Comparison of ENCODE assay signal across 19 cellular contexts in the genomic region with DNA sequence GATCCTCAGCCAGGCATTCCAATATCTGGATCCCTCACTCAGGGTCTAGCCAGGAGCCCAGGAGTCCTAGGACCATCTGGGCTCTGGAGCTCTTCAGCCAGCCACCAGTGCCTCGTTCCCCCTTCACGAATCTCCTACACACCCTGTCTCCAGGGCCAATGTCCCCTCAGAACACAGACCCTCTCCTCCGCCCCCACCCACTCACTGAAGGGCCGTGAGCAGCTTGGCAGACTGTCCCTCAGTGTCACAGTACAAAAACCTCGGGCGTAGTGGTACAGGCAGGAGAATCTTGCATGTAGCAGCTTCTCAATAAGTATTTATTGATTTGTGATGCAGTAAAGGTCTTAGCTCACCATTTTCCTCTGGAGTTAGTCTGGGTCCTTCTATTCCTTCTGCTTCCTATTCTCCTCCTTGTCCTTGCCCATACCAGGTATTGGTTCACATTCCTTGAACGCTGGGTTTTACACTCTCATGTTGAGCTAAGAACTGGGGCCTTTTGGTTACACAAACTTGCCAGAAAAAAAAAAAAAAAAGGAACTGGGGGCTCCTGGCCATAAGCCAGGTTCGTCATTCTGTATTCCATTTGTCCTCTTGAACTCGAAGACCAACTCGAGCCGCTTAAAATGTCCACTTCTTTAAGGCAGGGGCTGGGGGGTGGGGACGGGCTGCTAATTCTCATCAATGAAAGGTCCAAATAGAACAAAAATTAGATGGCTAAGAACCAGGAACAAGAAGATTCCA. TPM values are rescaled to one million over a fixed set of nuclear protein-coding genes. Genes with fewer than 3 reads are reported as not detected.
DNase-seq lines count a peak whose midpoint lies in the region; ATAC-seq and TF ChIP-seq lines count a peak whose summit lies in the region.
"Had no signal": no experiment of that assay in that cellular context is flagged by ENCODE, and none has a peak within 500 bp of the region (broad histone marks: within the 10 kb centered on the region; RNA-seq: fewer than 3 reads in every experiment).

No MANE protein-coding gene starts in this region.

- H3K36me3 Mint-ChIP-seq in activated naive CD8-positive, alpha-beta T cell treated with anti-CD3 and anti-CD28 coated beads, Interleukin-2, amount 50 U/mL, for 24 hours (ENCODE audit: low read depth), result peaks cover 4% of the 10 kb centered on the region
- no peaks in the 10 kb centered on the region for H3K36me3 Mint-ChIP-seq in activated naive CD8-positive, alpha-beta T cell treated with anti-CD3 and anti-CD28 coated beads for 36 hours
- H3K36me3 Mint-ChIP-seq in T-helper 17 cell (ENCODE audit: low read depth), result no peaks in the 10 kb centered on the region

- peaks cover 69% of the 10 kb centered on the region for H3K4me1 Mint-ChIP-seq in activated naive CD8-positive, alpha-beta T cell treated with anti-CD3 and anti-CD28 coated beads, Interleukin-2, amount 50 U/mL, for 24 hours
- peaks cover 59% of the 10 kb centered on the region for H3K4me1 Mint-ChIP-seq in activated naive CD8-positive, alpha-beta T cell treated with anti-CD3 and anti-CD28 coated beads for 36 hours
- peaks cover 58% of the 10 kb centered on the region for H3K4me1 Mint-ChIP-seq in T-helper 17 cell

- H3K79me1 ChIP-seq in mesendoderm (ENCODE audit: low read length), result no peaks in the 10 kb centered on the region

- no peak overlapping the region for H4K5ac ChIP-seq in mesendoderm (ENCODE audit: low read length)

- no peaks in the 10 kb centered on the region for H3K79me2 ChIP-seq in mesendoderm (ENCODE audit: control insufficient read depth, insufficient read depth, low read length)

- no peak overlapping the region for H3K4ac ChIP-seq in mesendoderm (ENCODE audit: low read depth, low read length)

- H3K56ac ChIP-seq in mesendoderm (ENCODE audit: low read length), result no peak overlapping the region

- WGBS in mesendoderm (ENCODE audit: extremely low coverage, insufficient coverage, low lambda C conversion rate), result no CpG with 5 or more reads among the region's 12 CpGs
- WGBS in thyroid gland, 2 donors, result 71 to 79% methylated on average over 11 to 12 of the region's 12 CpGs
- 78 to 80% (median 79%) methylated on average over 12 of the region's 12 CpGs for WGBS in ovary, 3 donors

- H3K9me3 Mint-ChIP-seq in activated naive CD8-positive, alpha-beta T cell treated with anti-CD3 and anti-CD28 coated beads, Interleukin-2, amount 50 U/mL, for 24 hours, result no peaks in the 10 kb centered on the region
- H3K9me3 Mint-ChIP-seq in activated naive CD8-positive, alpha-beta T cell treated with anti-CD3 and anti-CD28 coated beads for 36 hours, result no peaks in the 10 kb centered on the region
- H3K9me3 Mint-ChIP-seq: activated T-helper 2 cell treated with anti-CD3 and anti-CD28 coated beads, Interferon-gamma antibody, Interleukin-2, Interleukin-4, amounts not matched to agents 10 μg/mL and 5 μg/mL and 100 μg/mL, durations not matched to agents 14 hours and 24 hours and 36 hours had no signal

- H4K8ac ChIP-seq in mesendoderm (ENCODE audit: low read depth, low read length), result no peak overlapping the region

- H3K9me3 ChIP-seq in T-helper 17 cell (ENCODE audit: control insufficient read depth, low read length, poor library complexity, severe bottlenecking) (no peaks in the 10 kb centered on the region), thoracic aorta (no peaks in the 10 kb centered on the region), thyroid gland (no peaks in the 10 kb centered on the region), ovary (no peaks in the 10 kb centered on the region)
- H3K9me3 ChIP-seq: body of pancreas, esophagus squamous epithelium, heart left ventricle had no signal

- no peak for DNase-seq in activated naive CD8-positive, alpha-beta T cell treated with anti-CD3 and anti-CD28 coated beads, Interleukin-2, amount 50 U/mL, for 24 hours
- no peak for DNase-seq in activated naive CD8-positive, alpha-beta T cell treated with anti-CD3 and anti-CD28 coated beads for 36 hours
- DNase-seq in T-helper 17 cell (no peak), mesendoderm (no peak), thoracic aorta (ENCODE audit: low spot score) (no peak), thyroid gland (no peak), ovary (no peak), Ammon's horn (ENCODE audit: low spot score) (no peak)
- DNase-seq: activated CD4-positive, alpha-beta T cell treated with anti-CD3 and anti-CD28 coated beads for 48 hours; body of pancreas; dermis blood vessel endothelial cell; esophagus squamous epithelium; heart left ventricle; islet precursor cell; NCI-H1436 treated with DMSO at 0.1 percent for 48 hours; NCI-H226; SIG-M5; T1000 had no signal

- intact Hi-C loops in thyroid gland (cut with DNase I) (no loop called here), ovary (cut with DNase I) (no loop called here)

- H3K4me3 ChIP-seq in mesendoderm (ENCODE audit: low read length) (no peak overlapping the region), thoracic aorta (peak overlapping the region; percentile 68), thyroid gland (replicated peaks in 1 of 3) (no peak overlapping the region), ovary (no peak overlapping the region)
- H3K4me3 ChIP-seq: body of pancreas, heart left ventricle had no signal

- no peak overlapping the region for H3K23ac ChIP-seq in mesendoderm (ENCODE audit: low read length)

- H3K9ac ChIP-seq in mesendoderm (ENCODE audit: low read length), result no peak overlapping the region

- H3K4me1 ChIP-seq in mesendoderm (ENCODE audit: control insufficient read depth, low read depth, low read length) (peaks cover 28% of the 10 kb centered on the region), thoracic aorta (ENCODE audit: control insufficient read depth in 1 of 2, low read depth in 2 of 2) (peaks cover 34 to 79% of the 10 kb centered on the region in 2 donors), thyroid gland (peaks cover 15 to 35% of the 10 kb centered on the region in 2 donors), ovary (ENCODE audit: insufficient read depth) (peaks cover 7% of the 10 kb centered on the region)

- H3K4me2 ChIP-seq in mesendoderm (ENCODE audit: low read length), result no peak overlapping the region

- peak overlapping the region; percentile 69 for H3K27ac Mint-ChIP-seq in activated naive CD8-positive, alpha-beta T cell treated with anti-CD3 and anti-CD28 coated beads, Interleukin-2, amount 50 U/mL, for 24 hours
- H3K27ac Mint-ChIP-seq in activated naive CD8-positive, alpha-beta T cell treated with anti-CD3 and anti-CD28 coated beads for 36 hours, result no peak overlapping the region
- peak overlapping the region; percentile 97 for H3K27ac Mint-ChIP-seq in T-helper 17 cell
- H3K27ac Mint-ChIP-seq: activated T-helper 2 cell treated with anti-CD3 and anti-CD28 coated beads, Interferon-gamma antibody, Interleukin-2, Interleukin-4, amounts not matched to agents 10 μg/mL and 5 μg/mL and 100 μg/mL, durations not matched to agents 14 hours and 24 hours and 36 hours had no signal

- peak overlapping the region; percentile 35 for H2AK5ac ChIP-seq in mesendoderm (ENCODE audit: low read length)

- TF ChIP-seq CTCF in thoracic aorta (IDR thresholded peaks at IDR 0.05), result no peak
- TF ChIP-seq CTCF in thyroid gland (IDR thresholded peaks at IDR 0.05), result no peak
- no peak for TF ChIP-seq CTCF in ovary (IDR thresholded peaks at IDR 0.05)

- H3K4me3 Mint-ChIP-seq in activated naive CD8-positive, alpha-beta T cell treated with anti-CD3 and anti-CD28 coated beads, Interleukin-2, amount 50 U/mL, for 24 hours, result peak overlapping the region; percentile 59
- no peak overlapping the region for H3K4me3 Mint-ChIP-seq in activated naive CD8-positive, alpha-beta T cell treated with anti-CD3 and anti-CD28 coated beads for 36 hours
- H3K4me3 Mint-ChIP-seq in T-helper 17 cell, result peak overlapping the region; percentile 68

- H3K18ac ChIP-seq in mesendoderm (ENCODE audit: low read length), result no peak overlapping the region

- no peak overlapping the region for H2BK120ac ChIP-seq in mesendoderm (ENCODE audit: low read depth, low read length)

- H3K27ac ChIP-seq in mesendoderm (ENCODE audit: low read depth, low read length) (no peak overlapping the region), thoracic aorta (peak overlapping the region; percentile 93 to 98), thyroid gland (no peak overlapping the region), ovary (no peak overlapping the region)
- H3K27ac ChIP-seq: body of pancreas had no signal

- no peaks in the 10 kb centered on the region for H3K36me3 ChIP-seq in mesendoderm (ENCODE audit: control insufficient read depth, insufficient read depth, low read length)
- H3K36me3 ChIP-seq in thoracic aorta, result no peaks in the 10 kb centered on the region
- H3K36me3 ChIP-seq in thyroid gland, result no peaks in the 10 kb centered on the region
- H3K36me3 ChIP-seq in ovary, result no peaks in the 10 kb centered on the region
- H3K36me3 ChIP-seq: esophagus squamous epithelium, heart left ventricle had no signal

- no peak for ATAC-seq in activated naive CD8-positive, alpha-beta T cell treated with anti-CD3 and anti-CD28 coated beads, Interleukin-2, amount 50 U/mL, for 24 hours
- no peak for ATAC-seq in T-helper 17 cell
- ATAC-seq in thoracic aorta (ENCODE audit: insufficient number of reproducible peaks, low FRiP score, low read depth), result no peak
- ATAC-seq: body of pancreas, heart left ventricle had no signal

- H2BK15ac ChIP-seq in mesendoderm (replicated peaks; ENCODE audit: low read depth), result no peak overlapping the region

- no peak overlapping the region for H2BK5ac ChIP-seq in mesendoderm (ENCODE audit: low read length)

- H3K27me3 Mint-ChIP-seq in activated naive CD8-positive, alpha-beta T cell treated with anti-CD3 and anti-CD28 coated beads, Interleukin-2, amount 50 U/mL, for 24 hours, result no peaks in the 10 kb centered on the region
- no peaks in the 10 kb centered on the region for H3K27me3 Mint-ChIP-seq in activated naive CD8-positive, alpha-beta T cell treated with anti-CD3 and anti-CD28 coated beads for 36 hours
- H3K27me3 Mint-ChIP-seq in T-helper 17 cell, result no peaks in the 10 kb centered on the region

- H3K27me3 ChIP-seq in mesendoderm (ENCODE audit: insufficient read depth, low read length, poor library complexity), result no peaks in the 10 kb centered on the region
- no peaks in the 10 kb centered on the region for H3K27me3 ChIP-seq in thoracic aorta (replicated peaks; ENCODE audit: insufficient read depth)
- no peaks in the 10 kb centered on the region for H3K27me3 ChIP-seq in thyroid gland
- H3K27me3 ChIP-seq in ovary, result no peaks in the 10 kb centered on the region
- H3K27me3 ChIP-seq: body of pancreas, esophagus squamous epithelium, heart left ventricle had no signal

- no peak for TF ChIP-seq EP300 in ovary (IDR thresholded peaks at IDR 0.05)

- TF ChIP-seq POLR2A in thyroid gland (IDR thresholded peaks at IDR 0.05), result no peak
- TF ChIP-seq POLR2A in ovary (IDR thresholded peaks at IDR 0.05), result no peak

RNA-seq across cellular contexts. Expression of a gene that starts 2.3 kb away (rescaled TPM):
- 1 to 10 TPM; 1.5 to 1.6 TPM for total RNA-seq in activated naive CD8-positive, alpha-beta T cell treated with anti-CD3 and anti-CD28 coated beads for 36 hours
- total RNA-seq in T-helper 17 cell (10 to 100 TPM; 11.1 to 15.0 TPM), thoracic aorta (not detected), thyroid gland (not detected), ovary (under 1 TPM in 1 of 7 donors, not detected in 6; 0.05 TPM)
- polyA plus RNA-seq in mesendoderm (2013, experiment 1 of 2), result 0.80 TPM
- 0.70 TPM for polyA plus RNA-seq in mesendoderm (2013, experiment 2 of 2)
- polyA plus RNA-seq in ovary, result under 1 TPM in 1 of 2 donors, not detected in 1; 0.17 TPM
- total RNA-seq: body of pancreas, dermis blood vessel endothelial cell had no signal

RNA-seq across cellular contexts. Expression of a gene that starts 39.7 kb away (rescaled TPM):
- total RNA-seq in activated naive CD8-positive, alpha-beta T cell treated with anti-CD3 and anti-CD28 coated beads for 36 hours, result 10 to 100 TPM; 34.9 to 38.8 TPM
- total RNA-seq in T-helper 17 cell (100 to 1,000 TPM; 186 to 204 TPM), thoracic aorta (10 to 100 TPM; 28.6 to 68.8 TPM), thyroid gland (10 to 100 TPM; 13.2 to 26.2 (median 19.4) TPM), ovary (100 to 1,000 TPM in 1 of 7 donors, 10 to 100 TPM in 6; 12.9 to 145 (median 79.9) TPM)
- 65.1 TPM for polyA plus RNA-seq in mesendoderm (2013, experiment 1 of 2)
- polyA plus RNA-seq in mesendoderm (2013, experiment 2 of 2), result 69.1 TPM
- 10 to 100 TPM in 1 of 2 donors, 1 to 10 TPM in 1; 5.5 to 31.2 TPM for polyA plus RNA-seq in ovary

Comparison
In these comparisons a context has a peak if more than half of its experiments do, and no peak if none do; other contexts are left out.
1. H3K27ac ChIP-seq: peak in thoracic aorta (2 of 2); none in mesendoderm (single experiment), thyroid gland (0 of 3) and ovary (0 of 2).
2. RNA of a gene that starts 2.3 kb away (total RNA-seq): 11.1 to 15.0 TPM in T-helper 17 cell; 1.5 to 1.6 TPM in activated naive CD8-positive, alpha-beta T cell treated with anti-CD3 and anti-CD28 coated beads for 36 hours, not detected in thoracic aorta, not detected in thyroid gland and 0.05 TPM in ovary; every median in the first group is over 4 times any median in the second.